In the genomic region with DNA sequence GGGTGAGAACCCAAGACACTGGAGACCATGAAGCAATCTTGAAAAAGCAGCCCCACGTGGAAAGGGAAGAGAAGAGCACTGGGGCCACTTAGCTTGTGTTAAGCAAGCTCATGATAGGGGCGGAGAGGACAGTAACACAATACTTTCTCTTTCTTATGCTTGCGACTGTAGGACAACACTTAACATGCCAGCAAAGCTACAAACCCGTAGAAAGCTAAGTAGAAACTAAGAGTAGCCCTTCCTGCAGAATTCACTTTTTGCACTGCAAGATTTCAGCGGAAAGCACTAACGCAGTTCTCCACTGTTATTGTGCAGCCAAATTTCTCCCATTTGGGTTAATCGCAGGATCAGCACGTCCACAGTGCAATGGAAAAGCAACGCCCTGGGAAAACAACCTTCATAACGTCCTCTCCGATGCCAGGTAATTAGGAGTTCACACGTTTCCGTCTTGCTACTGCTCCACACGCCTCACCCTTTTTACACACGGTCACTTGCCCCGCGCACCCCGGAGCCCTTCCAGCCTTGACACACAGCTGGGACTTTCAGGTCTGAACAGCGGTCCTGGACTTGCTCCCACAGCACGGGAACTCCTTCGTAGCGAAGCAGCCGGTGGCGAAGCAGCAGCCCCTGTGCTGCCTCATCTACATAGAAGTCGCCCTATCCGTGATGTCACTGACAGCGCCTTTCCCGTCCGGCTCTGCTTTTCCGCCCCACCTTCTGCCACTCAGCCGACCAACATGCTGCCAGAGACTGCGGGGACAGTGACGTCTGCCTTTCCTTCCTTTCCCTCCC, we compare ENCODE assay signal across 1 cellular context.
TF ChIP-seq lines count a peak whose summit lies in the region.

No MANE protein-coding gene starts in this region.

TF ChIP-seq in SK-N-SH treated with all-trans-retinoic acid at 6 μM for 48 hours, 23 proteins besides CTCF, POLR2A, EP300 and RAD21 (continued from another document):
- TF ChIP-seq, protein P1, sequence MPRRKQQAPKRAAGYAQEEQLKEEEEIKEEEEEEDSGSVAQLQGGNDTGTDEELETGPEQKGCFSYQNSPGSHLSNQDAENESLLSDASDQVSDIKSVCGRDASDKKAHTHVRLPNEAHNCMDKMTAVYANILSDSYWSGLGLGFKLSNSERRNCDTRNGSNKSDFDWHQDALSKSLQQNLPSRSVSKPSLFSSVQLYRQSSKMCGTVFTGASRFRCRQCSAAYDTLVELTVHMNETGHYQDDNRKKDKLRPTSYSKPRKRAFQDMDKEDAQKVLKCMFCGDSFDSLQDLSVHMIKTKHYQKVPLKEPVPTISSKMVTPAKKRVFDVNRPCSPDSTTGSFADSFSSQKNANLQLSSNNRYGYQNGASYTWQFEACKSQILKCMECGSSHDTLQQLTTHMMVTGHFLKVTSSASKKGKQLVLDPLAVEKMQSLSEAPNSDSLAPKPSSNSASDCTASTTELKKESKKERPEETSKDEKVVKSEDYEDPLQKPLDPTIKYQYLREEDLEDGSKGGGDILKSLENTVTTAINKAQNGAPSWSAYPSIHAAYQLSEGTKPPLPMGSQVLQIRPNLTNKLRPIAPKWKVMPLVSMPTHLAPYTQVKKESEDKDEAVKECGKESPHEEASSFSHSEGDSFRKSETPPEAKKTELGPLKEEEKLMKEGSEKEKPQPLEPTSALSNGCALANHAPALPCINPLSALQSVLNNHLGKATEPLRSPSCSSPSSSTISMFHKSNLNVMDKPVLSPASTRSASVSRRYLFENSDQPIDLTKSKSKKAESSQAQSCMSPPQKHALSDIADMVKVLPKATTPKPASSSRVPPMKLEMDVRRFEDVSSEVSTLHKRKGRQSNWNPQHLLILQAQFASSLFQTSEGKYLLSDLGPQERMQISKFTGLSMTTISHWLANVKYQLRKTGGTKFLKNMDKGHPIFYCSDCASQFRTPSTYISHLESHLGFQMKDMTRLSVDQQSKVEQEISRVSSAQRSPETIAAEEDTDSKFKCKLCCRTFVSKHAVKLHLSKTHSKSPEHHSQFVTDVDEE (CRISPR knock-in tag; IDR thresholded peaks at IDR 0.05) = no peak
- TF ChIP-seq ZFP30 (CRISPR knock-in tag; IDR thresholded peaks at IDR 0.05) (peak; percentile 39; the same call in 1 of the 2 replicates), ESRRG (CRISPR knock-in tag; IDR thresholded peaks at IDR 0.05) (no peak), RARB (CRISPR knock-in tag; IDR thresholded peaks at IDR 0.05) (0 out of 2 replicates have a peak, but pooled peaks have one; percentile 57), ISL1 (CRISPR knock-in tag; IDR thresholded peaks at IDR 0.05) (no peak), ZNF70 (CRISPR knock-in tag; IDR thresholded peaks at IDR 0.05) (no peak), ZNF8 (CRISPR knock-in tag; IDR thresholded peaks at IDR 0.05) (no peak), PPARA (CRISPR knock-in tag; IDR thresholded peaks at IDR 0.05; ENCODE audit: borderline replicate concordance) (no peak), CSDC2 (CRISPR knock-in tag; IDR thresholded peaks at IDR 0.05) (0 out of 2 replicates have a peak, but pooled peaks have one; percentile 54), ZC3H10 (CRISPR knock-in tag; IDR thresholded peaks at IDR 0.05) (no peak; the same call in 1 of the 2 replicates), SNAI2 (CRISPR knock-in tag; IDR thresholded peaks at IDR 0.05) (no peak)
- TF ChIP-seq, protein P2, sequence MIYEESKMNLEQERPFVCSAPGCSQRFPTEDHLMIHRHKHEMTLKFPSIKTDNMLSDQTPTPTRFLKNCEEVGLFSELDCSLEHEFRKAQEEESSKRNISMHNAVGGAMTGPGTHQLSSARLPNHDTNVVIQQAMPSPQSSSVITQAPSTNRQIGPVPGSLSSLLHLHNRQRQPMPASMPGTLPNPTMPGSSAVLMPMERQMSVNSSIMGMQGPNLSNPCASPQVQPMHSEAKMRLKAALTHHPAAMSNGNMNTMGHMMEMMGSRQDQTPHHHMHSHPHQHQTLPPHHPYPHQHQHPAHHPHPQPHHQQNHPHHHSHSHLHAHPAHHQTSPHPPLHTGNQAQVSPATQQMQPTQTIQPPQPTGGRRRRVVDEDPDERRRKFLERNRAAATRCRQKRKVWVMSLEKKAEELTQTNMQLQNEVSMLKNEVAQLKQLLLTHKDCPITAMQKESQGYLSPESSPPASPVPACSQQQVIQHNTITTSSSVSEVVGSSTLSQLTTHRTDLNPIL (CRISPR knock-in tag; IDR thresholded peaks at IDR 0.05; ENCODE audit: low read depth) = peak; percentile 68; the same call in 1 of the 2 replicates
- TF ChIP-seq, protein P3, sequence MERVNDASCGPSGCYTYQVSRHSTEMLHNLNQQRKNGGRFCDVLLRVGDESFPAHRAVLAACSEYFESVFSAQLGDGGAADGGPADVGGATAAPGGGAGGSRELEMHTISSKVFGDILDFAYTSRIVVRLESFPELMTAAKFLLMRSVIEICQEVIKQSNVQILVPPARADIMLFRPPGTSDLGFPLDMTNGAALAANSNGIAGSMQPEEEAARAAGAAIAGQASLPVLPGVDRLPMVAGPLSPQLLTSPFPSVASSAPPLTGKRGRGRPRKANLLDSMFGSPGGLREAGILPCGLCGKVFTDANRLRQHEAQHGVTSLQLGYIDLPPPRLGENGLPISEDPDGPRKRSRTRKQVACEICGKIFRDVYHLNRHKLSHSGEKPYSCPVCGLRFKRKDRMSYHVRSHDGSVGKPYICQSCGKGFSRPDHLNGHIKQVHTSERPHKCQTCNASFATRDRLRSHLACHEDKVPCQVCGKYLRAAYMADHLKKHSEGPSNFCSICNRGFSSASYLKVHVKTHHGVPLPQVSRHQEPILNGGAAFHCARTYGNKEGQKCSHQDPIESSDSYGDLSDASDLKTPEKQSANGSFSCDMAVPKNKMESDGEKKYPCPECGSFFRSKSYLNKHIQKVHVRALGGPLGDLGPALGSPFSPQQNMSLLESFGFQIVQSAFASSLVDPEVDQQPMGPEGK (CRISPR knock-in tag; IDR thresholded peaks at IDR 0.05; ENCODE audit: borderline replicate concordance) = peak; percentile 93; the same call in 1 of the 2 replicates
- TF ChIP-seq, protein P4, sequence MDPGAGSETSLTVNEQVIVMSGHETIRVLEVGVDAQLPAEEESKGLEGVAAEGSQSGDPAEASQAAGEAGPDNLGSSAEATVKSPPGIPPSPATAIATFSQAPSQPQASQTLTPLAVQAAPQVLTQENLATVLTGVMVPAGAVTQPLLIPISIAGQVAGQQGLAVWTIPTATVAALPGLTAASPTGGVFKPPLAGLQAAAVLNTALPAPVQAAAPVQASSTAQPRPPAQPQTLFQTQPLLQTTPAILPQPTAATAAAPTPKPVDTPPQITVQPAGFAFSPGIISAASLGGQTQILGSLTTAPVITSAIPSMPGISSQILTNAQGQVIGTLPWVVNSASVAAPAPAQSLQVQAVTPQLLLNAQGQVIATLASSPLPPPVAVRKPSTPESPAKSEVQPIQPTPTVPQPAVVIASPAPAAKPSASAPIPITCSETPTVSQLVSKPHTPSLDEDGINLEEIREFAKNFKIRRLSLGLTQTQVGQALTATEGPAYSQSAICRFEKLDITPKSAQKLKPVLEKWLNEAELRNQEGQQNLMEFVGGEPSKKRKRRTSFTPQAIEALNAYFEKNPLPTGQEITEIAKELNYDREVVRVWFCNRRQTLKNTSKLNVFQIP (CRISPR knock-in tag; IDR thresholded peaks at IDR 0.05; ENCODE audit: borderline replicate concordance, low read depth) = peak; percentile 32; the same call in 1 of the 2 replicates
